In genomic region chr3:72724070-72724469, GRCh38 we compare ENCODE assay signal across 24 cellular contexts.
DNase-seq lines count a peak whose midpoint lies in the region; ATAC-seq and TF ChIP-seq lines count a peak whose summit lies in the region.
"Had no signal": no experiment of that assay in that cellular context is flagged by ENCODE, and none has a peak within 500 bp of the region (broad histone marks: within the 10 kb centered on the region; RNA-seq: fewer than 3 reads in every experiment).

No MANE protein-coding gene starts in this region.

- DNase-seq in HK-2 (ENCODE audit: unreplicated experiment) = peak; percentile 5
- DNase-seq in RWPE1 (ENCODE audit: low spot score) = peak; percentile 90
- DNase-seq in epithelial cell of prostate (ENCODE audit: low read depth, low spot score) = peak; percentile 92
- peak; percentile 97 for DNase-seq in renal cortical epithelial cell (ENCODE audit: low read depth)
- no peak for DNase-seq in HT-29 (ENCODE audit: low spot score)
- no peak for DNase-seq in left cardiac atrium
- DNase-seq: activated CD4-positive, alpha-beta memory T cell treated with anti-CD3 and anti-CD28 coated beads, Interleukin-2, amount 10 ng/mL, durations not matched to agents 7 days and 5 days; activated naive CD4-positive, alpha-beta T cell treated with Interleukin-2 at 50 U/mL for 16 hours; activated T-cell treated with anti-CD3 and anti-CD28 coated beads for 4 hours; AML-193; cerebellar nuclear complex; effector CD8-positive, alpha-beta T cell; H9; left ventricle myocardium inferior; NCI-H2107; NCI-H510A treated with DMSO at 0.1 percent for 48 hours; psoas muscle; stimulated activated CD4-positive, alpha-beta T cell treated with anti-CD3 and anti-CD28 coated beads, Interleukin-2, amount 100 ng/mL, for 48 hours; stimulated activated naive CD4-positive, alpha-beta T cell treated with Interleukin-2 at 50 U/mL for 16 hours; thyroid gland had no signal

- POLR2A ChIA-PET in RWPE1 (lab: Yijun Ruan, JAX; ENCODE audit: low non-redundant PET) = no interaction called here

- no peak for TF ChIP-seq CTCF in RWPE1 (conservative IDR thresholded peaks at IDR 0.05; ENCODE audit: low read depth)

- CTCF ChIA-PET in RWPE1 (lab: Yijun Ruan, JAX) = interaction anchor here (0.6 to 0.7 kb wide), 4 partner anchors 88 to 1412 kb away, joined by 3 to 5 read pairs (median 3); no protein-coding TSS in a partner anchor

- no peak for ATAC-seq in HG03097 (IDR thresholded peaks at IDR 0.05; ENCODE audit: low FRiP score, unreplicated experiment)
- no peak for ATAC-seq in left cardiac atrium
- ATAC-seq: psoas muscle, WTC11 had no signal

- intact Hi-C loops in left cardiac atrium (cut with DNase I) = no loop called here

- H3K27ac ChIP-seq in RWPE1 (peak overlapping the region; percentile 82), epithelial cell of prostate (peak overlapping the region; percentile 65)
- H3K27ac ChIP-seq: left ventricle myocardium inferior, neural progenitor cell, psoas muscle, skin epidermis, thyroid gland had no signal

Comparison
In these comparisons a context has a peak if more than half of its experiments do, and no peak if none do; other contexts are left out.
1. DNase-seq: peak in HK-2 (single experiment), RWPE1 (single experiment), epithelial cell of prostate (single experiment) and renal cortical epithelial cell (single experiment); none in HT-29 (single experiment) and left cardiac atrium (single experiment).